In genomic region chr17:18315498-18316360, GRCh38 we compare ENCODE assay signal across 6 cellular contexts. TPM values are rescaled to one million over a fixed set of nuclear protein-coding genes. Genes with fewer than 3 reads are reported as not detected.
DNase-seq lines count a peak whose midpoint lies in the region; ATAC-seq and TF ChIP-seq lines count a peak whose summit lies in the region.

No MANE protein-coding gene starts in this region.

- H3K4me3 ChIP-seq in SJSA1 (peak overlapping the region; percentile 64), tibial nerve (peak overlapping the region; percentile 52 to 91 (median 79))

- no peak for DNase-seq in SJSA1 (ENCODE audit: low read depth in 1 of 2, low spot score in 2 of 2)
- peak; percentile 21 for DNase-seq in germinal center (ENCODE audit: low spot score)
- DNase-seq in tibial nerve (ENCODE audit: low spot score in 2 of 2), result peak in 1 of 2 donors; percentile 28
- DNase-seq in NCI-H446 (lab: John Stamatoyannopoulos, UW), result no peak
- no peak for DNase-seq in NCI-H2196 treated with DMSO at 0.1 percent for 48 hours (lab: John Stamatoyannopoulos, UW; ENCODE audit: unreplicated experiment)

- TF ChIP-seq EP300 in tibial nerve (IDR thresholded peaks at IDR 0.05), result no peak

- TF ChIP-seq POLR2A in tibial nerve (IDR thresholded peaks at IDR 0.05), result no peak

- H3K27ac ChIP-seq in SJSA1 (peak overlapping the region; percentile 48), tibial nerve (peak overlapping the region; percentile 81 to 93 (median 88))

- H3K9me3 ChIP-seq in SJSA1 (replicated peaks) (no peaks in the 10 kb centered on the region), tibial nerve (no peaks in the 10 kb centered on the region)

- no peak for TF ChIP-seq CTCF in tibial nerve (IDR thresholded peaks at IDR 0.05)

- no peaks in the 10 kb centered on the region for H3K27me3 ChIP-seq in SJSA1 (replicated peaks)
- H3K27me3 ChIP-seq in tibial nerve, result no peaks in the 10 kb centered on the region

- ATAC-seq in GM19395 (IDR thresholded peaks at IDR 0.05; ENCODE audit: unreplicated experiment), result peak; percentile 6

- H3K4me1 ChIP-seq in SJSA1 (replicated peaks) (peaks cover 21% of the 10 kb centered on the region), tibial nerve (peaks cover 0 to 84% (median 53%) of the 10 kb centered on the region in 4 donors)

- peaks cover 80% of the 10 kb centered on the region for H3K36me3 ChIP-seq in SJSA1
- H3K36me3 ChIP-seq in tibial nerve, result peaks cover 0 to 57% (median 0%) of the 10 kb centered on the region in 3 donors

- WGBS in tibial nerve, 2 donors, result 29 to 39% methylated on average over 25 to 37 of the region's 37 CpGs

RNA-seq across cellular contexts. Expression of gene SMCR8, which starts 0.6 kb away (rescaled TPM):
- 6.0 and 12.1 TPM in 2 replicates for total RNA-seq in SJSA1 (2014; rRNA removed; shearing (Covaris generic))
- 10 to 100 TPM; 11.4 to 13.5 (median 12.7) TPM for total RNA-seq in tibial nerve

RNA-seq across cellular contexts. Expression of gene TOP3A, which starts 0.9 kb away (rescaled TPM):
- total RNA-seq in SJSA1 (2014; rRNA removed; shearing (Covaris generic)), result 38.4 and 80.2 TPM in 2 replicates
- 10 to 100 TPM; 47.9 to 92.4 (median 63.5) TPM for total RNA-seq in tibial nerve

RNA-seq across cellular contexts. Expression of gene SHMT1, which starts 47.6 kb away (rescaled TPM):
- 20.4 and 23.0 TPM in 2 replicates for total RNA-seq in SJSA1 (2014; rRNA removed; shearing (Covaris generic))
- total RNA-seq in tibial nerve, result 10 to 100 TPM; 48.0 to 69.5 (median 59.3) TPM

RNA-seq across cellular contexts. Expression of gene MIEF2, which starts 55.3 kb away (rescaled TPM):
- 5.3 and 14.8 TPM in 2 replicates for total RNA-seq in SJSA1 (2014; rRNA removed; shearing (Covaris generic))
- 10 to 100 TPM; 16.2 to 31.7 (median 20.4) TPM for total RNA-seq in tibial nerve

RNA-seq across cellular contexts. Expression of gene FLII, which starts 57.2 kb away (rescaled TPM):
- total RNA-seq in SJSA1 (2014; rRNA removed; shearing (Covaris generic)), result 115 TPM in 2 replicates
- 100 to 1,000 TPM; 284 to 466 (median 335) TPM for total RNA-seq in tibial nerve
